7 cellular contexts compared by ENCODE assay signal in genomic region chr5:169766943-169767342, GRCh38.
DNase-seq lines count a peak whose midpoint lies in the region; ATAC-seq, FAIRE-seq and TF ChIP-seq lines count a peak whose summit lies in the region.
"Not testable (repeated sequence)": the region's sequence is repeated elsewhere in the genome, so short reads cannot be mapped to it uniquely, and the experiment has no call there.

No MANE protein-coding gene starts in this region.

- not testable (repeated sequence) for DNase-seq in GM12891 (ENCODE audit: insufficient read length, low spot score); GM19239 (ENCODE audit: insufficient read length, low spot score); neural crest cell (ENCODE audit: low read depth, low spot score)
- DNase-seq in NCI-H526 treated with DMSO at 0.1 percent for 48 hours (lab: John Stamatoyannopoulos, UW), result peak; percentile 22

- H3K27me3 Mint-ChIP-seq in neural crest cell (ENCODE audit: low read depth), result peaks cover 16% of the 10 kb centered on the region

- not testable (repeated sequence) for TF ChIP-seq POLR2A in GM12891 (IDR thresholded peaks at IDR 0.05; ENCODE audit: low read depth, low read length)

- TF ChIP-seq CTCF in neural crest cell (conservative IDR thresholded peaks at IDR 0.05), result not testable (repeated sequence)

- peak overlapping the region; percentile 52 for H3K27ac Mint-ChIP-seq in neural crest cell (ENCODE audit: unreplicated experiment)

- not testable (repeated sequence) for FAIRE-seq in GM12891 (lab: Jason Lieb, UNC)
- peak; percentile 63 for FAIRE-seq in GM19239 (lab: Jason Lieb, UNC)

- not testable (repeated sequence) for H3K36me3 Mint-ChIP-seq in neural crest cell (ENCODE audit: low read depth)

- not testable (repeated sequence) for H3K4me3 Mint-ChIP-seq in neural crest cell

- peak; percentile 33 for ATAC-seq in GM18861 (IDR thresholded peaks at IDR 0.05; ENCODE audit: unreplicated experiment)
- ATAC-seq in HG02642 (IDR thresholded peaks at IDR 0.05; ENCODE audit: poor library complexity, unreplicated experiment), result peak; percentile 26
- peak; percentile 36 for ATAC-seq in HG03432 (IDR thresholded peaks at IDR 0.05; ENCODE audit: unreplicated experiment)

- not testable (repeated sequence) for H3K4me1 Mint-ChIP-seq in neural crest cell

- H3K9me3 Mint-ChIP-seq in neural crest cell, result not testable (repeated sequence)

TF ChIP-seq in GM12891, 5 proteins besides CTCF, POLR2A, EP300 and RAD21:
- peak; percentile 71 for TF ChIP-seq POU2F2 (IDR thresholded peaks at IDR 0.05; ENCODE audit: low read depth, low read length)
